In genomic region chr5:157312492-157312891, GRCh38 we compare ENCODE assay signal across 8 cellular contexts. TPM values are rescaled to one million over a fixed set of nuclear protein-coding genes. Genes with fewer than 3 reads are reported as not detected.
DNase-seq lines count a peak whose midpoint lies in the region; ATAC-seq and TF ChIP-seq lines count a peak whose summit lies in the region.

No MANE protein-coding gene starts in this region.

- no peaks in the 10 kb centered on the region for H3K27me3 Mint-ChIP-seq in activated CD4-positive, alpha-beta memory T cell treated with anti-CD3 and anti-CD28 coated beads for 36 hours
- H3K27me3 Mint-ChIP-seq in endodermal cell (ENCODE audit: insufficient read depth) = no peaks in the 10 kb centered on the region
- no peaks in the 10 kb centered on the region for H3K27me3 Mint-ChIP-seq in naive thymus-derived CD8-positive, alpha-beta T cell

- peaks cover 59% of the 10 kb centered on the region for H3K36me3 Mint-ChIP-seq in activated CD4-positive, alpha-beta memory T cell treated with anti-CD3 and anti-CD28 coated beads for 36 hours
- no peaks in the 10 kb centered on the region for H3K36me3 Mint-ChIP-seq in endodermal cell (ENCODE audit: low read depth)
- H3K36me3 Mint-ChIP-seq in naive thymus-derived CD8-positive, alpha-beta T cell = peaks cover 3 to 88% (median 23%) of the 10 kb centered on the region in 3 donors

- H3K9ac ChIP-seq in endodermal cell (ENCODE audit: extremely low read depth, low read length, poor library complexity, severe bottlenecking) = no peak overlapping the region

- no peaks in the 10 kb centered on the region for H3K4me1 ChIP-seq in endodermal cell (ENCODE audit: control insufficient read depth, insufficient read depth, low read length)
- peaks cover 0 to 12% of the 10 kb centered on the region in 2 donors for H3K4me1 ChIP-seq in thoracic aorta (ENCODE audit: control insufficient read depth in 1 of 2, low read depth in 2 of 2)

- peaks cover 10% of the 10 kb centered on the region for H3K36me3 ChIP-seq in endodermal cell (ENCODE audit: control insufficient read depth, insufficient read depth, low read length)
- peaks cover 5% of the 10 kb centered on the region for H3K36me3 ChIP-seq in thoracic aorta

- H3K27ac Mint-ChIP-seq in activated CD4-positive, alpha-beta memory T cell treated with anti-CD3 and anti-CD28 coated beads for 36 hours = peak overlapping the region; percentile 82
- H3K27ac Mint-ChIP-seq in endodermal cell = no peak overlapping the region
- H3K27ac Mint-ChIP-seq in naive thymus-derived CD8-positive, alpha-beta T cell = peak overlapping the region; percentile 46 to 92 (median 82)

- no peak overlapping the region for H3K4me3 Mint-ChIP-seq in activated CD4-positive, alpha-beta memory T cell treated with anti-CD3 and anti-CD28 coated beads for 36 hours
- no peak overlapping the region for H3K4me3 Mint-ChIP-seq in endodermal cell
- H3K4me3 Mint-ChIP-seq in naive thymus-derived CD8-positive, alpha-beta T cell = peak overlapping the region in 2 of 10 donors; percentile 23 to 39

- H3K4me3 ChIP-seq in endodermal cell (ENCODE audit: low read length) (no peak overlapping the region), thoracic aorta (no peak overlapping the region)

- no peaks in the 10 kb centered on the region for H3K9me3 Mint-ChIP-seq in activated CD4-positive, alpha-beta memory T cell treated with anti-CD3 and anti-CD28 coated beads for 36 hours
- H3K9me3 Mint-ChIP-seq in endodermal cell = no peaks in the 10 kb centered on the region
- H3K9me3 Mint-ChIP-seq in naive thymus-derived CD8-positive, alpha-beta T cell = no peaks in the 10 kb centered on the region

- H3K9me3 ChIP-seq in endodermal cell (ENCODE audit: control insufficient read depth, low read length) (no peaks in the 10 kb centered on the region), thoracic aorta (no peaks in the 10 kb centered on the region)

- H3K4me1 Mint-ChIP-seq in activated CD4-positive, alpha-beta memory T cell treated with anti-CD3 and anti-CD28 coated beads for 36 hours (ENCODE audit: low read depth) = peaks cover 31% of the 10 kb centered on the region
- H3K4me1 Mint-ChIP-seq in endodermal cell = peaks cover 12% of the 10 kb centered on the region
- H3K4me1 Mint-ChIP-seq in naive thymus-derived CD8-positive, alpha-beta T cell = peaks cover 17 to 55% (median 47%) of the 10 kb centered on the region in 4 donors

- CTCF ChIA-PET in activated CD4-positive, alpha-beta memory T cell treated with anti-CD3 and anti-CD28 coated beads for 36 hours (lab: Charles Lee) = interaction anchor here (0.6 to 2.5 kb wide), 21 partner anchors 9 to 431 kb away, joined by 3 to 34 read pairs (median 4); partner anchors contain the start of genes LSM11 and MED7

- H3K27ac ChIP-seq in endodermal cell (ENCODE audit: low read depth, low read length) = no peak overlapping the region
- no peak overlapping the region for H3K27ac ChIP-seq in thoracic aorta

- ATAC-seq in GM18511 (IDR thresholded peaks at IDR 0.05; ENCODE audit: unreplicated experiment) (peak; percentile 92), HG02981 (IDR thresholded peaks at IDR 0.05; ENCODE audit: unreplicated experiment) (peak; percentile 90), thoracic aorta (ENCODE audit: insufficient number of reproducible peaks, low FRiP score, low read depth) (no peak)
- ATAC-seq in naive thymus-derived CD8-positive, alpha-beta T cell = peak; percentile 96 to 98

- 66 to 70% methylated on average over 5 to 6 of the region's 6 CpGs for WGBS in endodermal cell (ENCODE audit: insufficient coverage in 1 of 2, insufficient read length in 1 of 2), 2 experiments

- DNase-seq in AG20443 (ENCODE audit: low spot score) (peak; percentile 82), NCI-H526 (lab: John Stamatoyannopoulos, UW) (peak; percentile 34 to 71), endodermal cell (peak; percentile 74), thoracic aorta (ENCODE audit: low spot score) (no peak)
- peak; percentile 74 for DNase-seq in activated CD4-positive, alpha-beta memory T cell treated with anti-CD3 and anti-CD28 coated beads for 36 hours
- DNase-seq in naive thymus-derived CD8-positive, alpha-beta T cell = peak; percentile 21 to 76 (median 57)

- POLR2A ChIA-PET in activated CD4-positive, alpha-beta memory T cell treated with anti-CD3 and anti-CD28 coated beads for 36 hours (lab: Charles Lee) = no interaction called here
- POLR2A ChIA-PET in naive thymus-derived CD8-positive, alpha-beta T cell (lab: Charles Lee) = interaction anchor here (0.7 to 1.7 kb wide), 8 partner anchors 9 to 170 kb away, joined by 3 to 6 read pairs (median 4); partner anchors contain the start of gene MED7

- TF ChIP-seq CTCF in endodermal cell (conservative IDR thresholded peaks at IDR 0.05) = peak; percentile 86
- TF ChIP-seq CTCF in thoracic aorta (IDR thresholded peaks at IDR 0.05) = peak; percentile 50

- H3K27me3 ChIP-seq in endodermal cell (ENCODE audit: control insufficient read depth, insufficient read depth, low read length, poor library complexity, severe bottlenecking) (no peaks in the 10 kb centered on the region), thoracic aorta (replicated peaks; ENCODE audit: insufficient read depth) (no peaks in the 10 kb centered on the region)

- intact Hi-C loops in activated CD4-positive, alpha-beta memory T cell treated with anti-CD3 and anti-CD28 coated beads for 36 hours (cut with micrococcal nuclease) = loop anchor here (1.0 kb wide), 2 partner anchors 41 to 163 kb away; no protein-coding TSS in a partner anchor

RNA-seq across cellular contexts. Expression of gene CYFIP2, which starts 46.6 kb away (rescaled TPM):
- total RNA-seq in activated CD4-positive, alpha-beta memory T cell treated with anti-CD3 and anti-CD28 coated beads for 36 hours = 100 to 1,000 TPM; 319 to 321 TPM
- 10 to 100 TPM; 29.3 to 33.4 TPM for total RNA-seq in endodermal cell
- 66.8 TPM for polyA plus RNA-seq in endodermal cell (2013, experiment 1 of 2)
- polyA plus RNA-seq in endodermal cell (2013, experiment 2 of 2) = 55.2 TPM
- total RNA-seq in naive thymus-derived CD8-positive, alpha-beta T cell = 100 to 1,000 TPM; 395 to 412 TPM
- polyA plus RNA-seq in naive thymus-derived CD8-positive, alpha-beta T cell = 100 to 1,000 TPM; 417 to 668 (median 506) TPM
- 100 to 1,000 TPM in 1 of 2 donors, 10 to 100 TPM in 1; 60.0 to 192 TPM for total RNA-seq in thoracic aorta
